In genomic region chr4:128428397-128428796, GRCh38 we compare ENCODE assay signal across 19 cellular contexts.
DNase-seq lines count a peak whose midpoint lies in the region; ATAC-seq and TF ChIP-seq lines count a peak whose summit lies in the region.
"Had no signal": no experiment of that assay in that cellular context is flagged by ENCODE, and none has a peak within 500 bp of the region (broad histone marks: within the 10 kb centered on the region; RNA-seq: fewer than 3 reads in every experiment).

No MANE protein-coding gene starts in this region.

- H3K4me3 ChIP-seq in breast epithelium (no peak overlapping the region), SU-DHL-6 (ENCODE audit: insufficient read depth, low read length, poor library complexity, severe bottlenecking) (no peak overlapping the region), fibroblast of villous mesenchyme (ENCODE audit: low read depth, low read length) (peak overlapping the region; percentile 31), upper lobe of left lung (peak overlapping the region in 3 of 4 donors; percentile 30 to 53 (median 45))
- H3K4me3 ChIP-seq: ascending aorta, spleen, stomach had no signal

- peaks cover 6% of the 10 kb centered on the region for H3K36me3 Mint-ChIP-seq in MCF 10A (ENCODE audit: insufficient read depth, unreplicated experiment)
- H3K36me3 Mint-ChIP-seq: CD14-positive monocyte had no signal

- ATAC-seq in upper lobe of left lung (ENCODE audit: low FRiP score in 2 of 2): peak; percentile 10 to 71
- no peak for ATAC-seq in GM18519 (IDR thresholded peaks at IDR 0.05; ENCODE audit: low FRiP score, unreplicated experiment)
- no peak for ATAC-seq in HG02885 (IDR thresholded peaks at IDR 0.05; ENCODE audit: poor library complexity, unreplicated experiment)
- ATAC-seq: effector memory CD8-positive, alpha-beta T cell; T-cell had no signal

- no peak for DNase-seq in MCF 10A (ENCODE audit: unreplicated experiment)
- no peak for DNase-seq in breast epithelium (ENCODE audit: low spot score in 2 of 2)
- no peak for DNase-seq in fibroblast of villous mesenchyme (ENCODE audit: low read depth)
- no peak for DNase-seq in upper lobe of left lung
- DNase-seq in KBM-7: no peak
- DNase-seq: effector memory CD8-positive, alpha-beta T cell; head of caudate nucleus; Right ventricle myocardium superior; stimulated activated CD4-positive, alpha-beta T cell treated with anti-CD3 and anti-CD28 coated beads, Interleukin-4, amount 100 ng/mL, for 4 hours; T-cell had no signal

- no peak overlapping the region for H3K27ac Mint-ChIP-seq in MCF 10A (ENCODE audit: low read depth, unreplicated experiment)
- H3K27ac Mint-ChIP-seq: activated naive CD4-positive, alpha-beta T cell treated with anti-CD3 and anti-CD28 coated beads, Interleukin-2, amount 50 U/mL, for 24 hours; activated T-helper 1 cell treated with anti-CD3 and anti-CD28 coated beads, Interleukin-12 subunit alpha, Interleukin-12 subunit beta, Interleukin-2, Interleukin-4 antibody, amounts not matched to agents 30 ng/mL and 10 ng/mL and 1 ng/mL, durations not matched to agents 14 hours and 24 hours and 36 hours; CD14-positive monocyte; effector memory CD8-positive, alpha-beta T cell; T-cell had no signal

- H3K9me2 ChIP-seq in SU-DHL-6 (replicated peaks; ENCODE audit: insufficient read depth, low read length): no peaks in the 10 kb centered on the region

- no TSS peak for BruUV-seq in MCF 10A (replicated peaks; lab: Mats Ljungman, UMichigan)

- H3K36me3 ChIP-seq in breast epithelium: no peaks in the 10 kb centered on the region
- no peaks in the 10 kb centered on the region for H3K36me3 ChIP-seq in SU-DHL-6 (ENCODE audit: low read length)
- no peaks in the 10 kb centered on the region for H3K36me3 ChIP-seq in upper lobe of left lung
- H3K36me3 ChIP-seq: ascending aorta, spleen, stomach had no signal

- POLR2A ChIA-PET in MCF 10A (lab: Yijun Ruan, JAX): interaction anchor here (1.0 to 4.8 kb wide), 9 partner anchors 9 to 384 kb away, joined by 3 to 45 read pairs (median 3); partner anchors contain the start of gene PGRMC2

- CTCF ChIA-PET in MCF 10A (lab: Yijun Ruan, JAX): interaction anchor here (0.6 to 4.7 kb wide), 24 partner anchors 9 to 435 kb away, joined by 3 to 21 read pairs (median 4); no protein-coding TSS in a partner anchor

- no peaks in the 10 kb centered on the region for H3K27me3 ChIP-seq in breast epithelium
- H3K27me3 ChIP-seq in SU-DHL-6 (ENCODE audit: low read length): no peaks in the 10 kb centered on the region
- no peaks in the 10 kb centered on the region for H3K27me3 ChIP-seq in upper lobe of left lung
- H3K27me3 ChIP-seq: ascending aorta, spleen, stomach had no signal

- H3K79me2 ChIP-seq in SU-DHL-6 (ENCODE audit: insufficient read depth, low read length): no peaks in the 10 kb centered on the region

- TF ChIP-seq POLR2A in breast epithelium (IDR thresholded peaks at IDR 0.05): no peak
- TF ChIP-seq POLR2A in upper lobe of left lung (IDR thresholded peaks at IDR 0.05): no peak

- H3K27me3 Mint-ChIP-seq in MCF 10A (ENCODE audit: insufficient read depth, unreplicated experiment): no peaks in the 10 kb centered on the region
- H3K27me3 Mint-ChIP-seq: activated naive CD4-positive, alpha-beta T cell treated with anti-CD3 and anti-CD28 coated beads, Interleukin-2, amount 50 U/mL, for 24 hours; T-cell had no signal

- H4K20me1 ChIP-seq in SU-DHL-6 (ENCODE audit: low read depth, low read length): no peaks in the 10 kb centered on the region

- in situ Hi-C loops in KBM-7 (cut with MboI; ENCODE audit: low pct_unique_long_range_greater_than_20kb, low sequenced_read_pairs): no loop called here

- intact Hi-C loops in MCF 10A (cut with micrococcal nuclease): loop anchor here (1.0 to 10.0 kb wide), 4 partner anchors 141 to 435 kb away; partner anchors contain the start of gene PGRMC2
- intact Hi-C loops in breast epithelium (cut with DNase I; ENCODE audit: low total_unique reads): no loop called here

- no peak overlapping the region for H3K9ac ChIP-seq in SU-DHL-6 (ENCODE audit: low read length)

- no peak for TF ChIP-seq EP300 in upper lobe of left lung (IDR thresholded peaks at IDR 0.05)

- no peak for TF ChIP-seq CTCF in MCF 10A (IDR thresholded peaks at IDR 0.05; ENCODE audit: unreplicated experiment)
- TF ChIP-seq CTCF in breast epithelium (IDR thresholded peaks at IDR 0.05): no peak
- TF ChIP-seq CTCF in SU-DHL-6 (IDR thresholded peaks at IDR 0.05; ENCODE audit: insufficient read depth, low read length, poor library complexity, severe bottlenecking): no peak
- TF ChIP-seq CTCF in fibroblast of villous mesenchyme (IDR thresholded peaks at IDR 0.05; ENCODE audit: insufficient read depth, low read depth, low read length): no peak
- no peak for TF ChIP-seq CTCF in upper lobe of left lung (IDR thresholded peaks at IDR 0.05)

- peaks cover 22% of the 10 kb centered on the region for H3K4me1 Mint-ChIP-seq in MCF 10A (ENCODE audit: insufficient read depth, unreplicated experiment)
- H3K4me1 Mint-ChIP-seq: activated naive CD4-positive, alpha-beta T cell treated with anti-CD3 and anti-CD28 coated beads, Interleukin-2, amount 50 U/mL, for 24 hours; CD14-positive monocyte; T-cell had no signal

- no peaks in the 10 kb centered on the region for H3F3A ChIP-seq in SU-DHL-6 (ENCODE audit: insufficient read depth)

- H3K27ac ChIP-seq in breast epithelium (no peak overlapping the region), SU-DHL-6 (ENCODE audit: low read depth, low read length) (no peak overlapping the region), upper lobe of left lung (peak overlapping the region; percentile 28 to 81 (median 71))
- H3K27ac ChIP-seq: ascending aorta, spleen had no signal

- H3K4me2 ChIP-seq in SU-DHL-6 (ENCODE audit: low read depth, low read length, poor library complexity, severe bottlenecking): peak overlapping the region; percentile 21

- 62 to 66% methylated on average over 3 of the region's 3 CpGs for WGBS in upper lobe of left lung, 2 donors

- no peak overlapping the region for H2AFZ ChIP-seq in SU-DHL-6 (ENCODE audit: low read depth, low read length, severe bottlenecking)

- H3K4me3 Mint-ChIP-seq in MCF 10A (ENCODE audit: unreplicated experiment): peak overlapping the region; percentile 47
- H3K4me3 Mint-ChIP-seq: activated naive CD4-positive, alpha-beta T cell treated with anti-CD3 and anti-CD28 coated beads, Interleukin-2, amount 50 U/mL, for 24 hours; activated T-helper 1 cell treated with anti-CD3 and anti-CD28 coated beads, Interleukin-12 subunit alpha, Interleukin-12 subunit beta, Interleukin-2, Interleukin-4 antibody, amounts not matched to agents 30 ng/mL and 10 ng/mL and 1 ng/mL, durations not matched to agents 14 hours and 24 hours and 36 hours; CD14-positive monocyte; effector memory CD8-positive, alpha-beta T cell; T-cell had no signal

- no peaks in the 10 kb centered on the region for H3K9me3 ChIP-seq in breast epithelium
- no peaks in the 10 kb centered on the region for H3K9me3 ChIP-seq in SU-DHL-6 (ENCODE audit: insufficient read depth, low read length)
- no peaks in the 10 kb centered on the region for H3K9me3 ChIP-seq in upper lobe of left lung
- H3K9me3 ChIP-seq: ascending aorta, stomach had no signal

- no peaks in the 10 kb centered on the region for H3K4me1 ChIP-seq in breast epithelium
- H3K4me1 ChIP-seq in upper lobe of left lung: peaks cover 0 to 6% (median 3%) of the 10 kb centered on the region in 4 donors
- H3K4me1 ChIP-seq: ascending aorta, spleen, stomach had no signal

- no peaks in the 10 kb centered on the region for H3K9me3 Mint-ChIP-seq in MCF 10A (ENCODE audit: unreplicated experiment)
- H3K9me3 Mint-ChIP-seq: activated T-helper 1 cell treated with anti-CD3 and anti-CD28 coated beads, Interleukin-12 subunit alpha, Interleukin-12 subunit beta, Interleukin-2, Interleukin-4 antibody, amounts not matched to agents 30 ng/mL and 10 ng/mL and 1 ng/mL, durations not matched to agents 14 hours and 24 hours and 36 hours; effector memory CD8-positive, alpha-beta T cell had no signal

Comparison
In these comparisons a context has a peak if more than half of its experiments do, and no peak if none do; other contexts are left out.
1. H3K27ac ChIP-seq: peak in upper lobe of left lung (4 of 4); none in breast epithelium (0 of 2) and SU-DHL-6 (single experiment).
2. H3K4me3 ChIP-seq: peak in fibroblast of villous mesenchyme (single experiment) and upper lobe of left lung (3 of 4); none in breast epithelium (0 of 3) and SU-DHL-6 (single experiment).
3. ATAC-seq: peak in upper lobe of left lung (2 of 2); none in GM18519 (single experiment) and HG02885 (single experiment).